Comparison of ENCODE assay signal across 36 cellular contexts in genomic region chr5:9878196-9878595, GRCh38.
"Had no signal": no experiment of that assay in that cellular context is flagged by ENCODE, and none has a peak within 500 bp of the region (broad histone marks: within the 10 kb centered on the region; RNA-seq: fewer than 3 reads in every experiment).

No MANE protein-coding gene starts in this region.

- H3K4me3 ChIP-seq: adrenal gland, MG63, Peyer's patch, SJSA1 had no signal

- H3K4me1 ChIP-seq: adrenal gland, Peyer's patch, SJSA1 had no signal

- H3K4me1 Mint-ChIP-seq: activated B cell treated with CpG ODN at 0.5 μM for 24 hours; activated CD4-positive, alpha-beta memory T cell treated with anti-CD3 and anti-CD28 coated beads, Interleukin-2, amount 10 ng/mL, durations not matched to agents 7 days and 5 days; activated CD8-positive, alpha-beta memory T cell treated with anti-CD3 and anti-CD28 coated beads, Interleukin-2, amount 10 ng/mL, durations not matched to agents 7 days and 5 days; activated naive CD4-positive, alpha-beta T cell treated with anti-CD3 and anti-CD28 coated beads, Interleukin-2, amount 50 U/mL, for 24 hours; activated naive CD8-positive, alpha-beta T cell treated with anti-CD3 and anti-CD28 coated beads, Interleukin-2, amount 10 ng/mL, durations not matched to agents 7 days and 5 days; activated T-helper 17 cell treated with anti-CD3 and anti-CD28 coated beads, Interleukin-2, amount 50 U/mL, for 72 hours had no signal

- H3K9me2 ChIP-seq: SK-N-SH had no signal

- H3K4me3 Mint-ChIP-seq: activated B cell treated with CpG ODN at 0.5 μM for 24 hours; activated CD4-positive, alpha-beta memory T cell treated with anti-CD3 and anti-CD28 coated beads, Interleukin-2, amount 10 ng/mL, durations not matched to agents 7 days and 5 days; activated CD8-positive, alpha-beta memory T cell treated with anti-CD3 and anti-CD28 coated beads, Interleukin-2, amount 10 ng/mL, durations not matched to agents 7 days and 5 days; activated naive CD4-positive, alpha-beta T cell treated with anti-CD3 and anti-CD28 coated beads, Interleukin-2, amount 50 U/mL, for 24 hours; activated naive CD8-positive, alpha-beta T cell treated with anti-CD3 and anti-CD28 coated beads, Interleukin-2, amount 10 ng/mL, durations not matched to agents 7 days and 5 days; activated T-helper 17 cell treated with anti-CD3 and anti-CD28 coated beads, Interleukin-2, amount 50 U/mL, for 72 hours; T-helper 1 cell treated with Interleukin-12 subunit alpha and Interleukin-12 subunit beta and Interleukin-4 antibody, amounts not matched to agents 30 μg/mL and 1 μg/mL, for 36 hours; T-helper 2 cell treated with Interferon-gamma antibody and Interleukin-4, amounts not matched to agents 5 μg/mL and 100 μg/mL, for 36 hours had no signal

- H3K27me3 ChIP-seq: adrenal gland, brain microvascular endothelial cell, MG63, Peyer's patch had no signal

- H3K9me3 ChIP-seq: adrenal gland, Peyer's patch, SJSA1, SK-N-SH had no signal

- H3K27ac ChIP-seq: adrenal gland, brain microvascular endothelial cell, Peyer's patch, SJSA1, VCaP had no signal

- H3K36me3 Mint-ChIP-seq: activated CD8-positive, alpha-beta memory T cell treated with anti-CD3 and anti-CD28 coated beads, Interleukin-2, amount 10 ng/mL, durations not matched to agents 7 days and 5 days; activated naive CD4-positive, alpha-beta T cell treated with anti-CD3 and anti-CD28 coated beads, Interleukin-2, amount 50 U/mL, for 24 hours; activated naive CD8-positive, alpha-beta T cell treated with anti-CD3 and anti-CD28 coated beads, Interleukin-2, amount 10 ng/mL, durations not matched to agents 7 days and 5 days had no signal

- H3K9ac ChIP-seq: SK-N-SH had no signal

- H3K4me2 ChIP-seq: SK-N-SH had no signal

- ATAC-seq: activated CD8-positive, alpha-beta memory T cell treated with anti-CD3 and anti-CD28 coated beads, Interleukin-2, amount 10 ng/mL, durations not matched to agents 7 days and 5 days; activated T-helper 17 cell treated with anti-CD3 and anti-CD28 coated beads, Interleukin-2, amount 50 U/mL, for 72 hours; PC-3 had no signal

- H3K27ac Mint-ChIP-seq: activated B cell treated with CpG ODN at 0.5 μM for 24 hours; activated CD4-positive, alpha-beta memory T cell treated with anti-CD3 and anti-CD28 coated beads, Interleukin-2, amount 10 ng/mL, durations not matched to agents 7 days and 5 days; activated CD8-positive, alpha-beta memory T cell treated with anti-CD3 and anti-CD28 coated beads, Interleukin-2, amount 10 ng/mL, durations not matched to agents 7 days and 5 days; activated naive CD4-positive, alpha-beta T cell treated with anti-CD3 and anti-CD28 coated beads, Interleukin-2, amount 50 U/mL, for 24 hours; activated naive CD8-positive, alpha-beta T cell treated with anti-CD3 and anti-CD28 coated beads, Interleukin-2, amount 10 ng/mL, durations not matched to agents 7 days and 5 days; activated T-helper 17 cell treated with anti-CD3 and anti-CD28 coated beads, Interleukin-2, amount 50 U/mL, for 72 hours; T-helper 1 cell treated with Interleukin-12 subunit alpha and Interleukin-12 subunit beta and Interleukin-4 antibody, amounts not matched to agents 30 μg/mL and 1 μg/mL, for 36 hours; T-helper 2 cell treated with Interferon-gamma antibody and Interleukin-4, amounts not matched to agents 5 μg/mL and 100 μg/mL, for 36 hours had no signal

- DNase-seq: activated B cell treated with CpG ODN at 0.5 μM for 24 hours; activated CD4-positive, alpha-beta memory T cell treated with anti-CD3 and anti-CD28 coated beads, Interleukin-2, amount 10 ng/mL, durations not matched to agents 7 days and 5 days; activated CD4-positive, alpha-beta T cell treated with anti-CD3 and anti-CD28 coated beads for 4 hours; activated CD4-positive, CD25-positive, alpha-beta regulatory T cell treated with anti-CD3 and anti-CD28 coated beads, Interleukin-2, amount 50 U/mL, for 72 hours; activated CD8-positive, alpha-beta memory T cell treated with anti-CD3 and anti-CD28 coated beads for 24 hours; activated CD8-positive, alpha-beta memory T cell treated with anti-CD3 and anti-CD28 coated beads, Interleukin-2, amount 10 ng/mL, durations not matched to agents 7 days and 5 days; activated CD8-positive, alpha-beta memory T cell treated with anti-CD3 and anti-CD28 coated beads, Interleukin-2, amount 50 U/mL, for 48 hours; activated effector memory CD4-positive, alpha-beta T cell treated with anti-CD3 and anti-CD28 coated beads, Interleukin-2, amount 50 U/mL, for 16 hours; activated naive CD4-positive, alpha-beta T cell; activated naive CD8-positive, alpha-beta T cell treated with anti-CD3 and anti-CD28 coated beads, Interleukin-2, amount 10 ng/mL, durations not matched to agents 7 days and 5 days; activated T-cell treated with anti-CD3 and anti-CD28 coated beads, Interleukin-2, amount 50 U/mL, for 48 hours; adrenal gland; anterior cingulate cortex; brain microvascular endothelial cell; central memory CD4-positive, alpha-beta T cell; Kasumi-1; KG1; NCI-H1048; NCI-H1105 treated with DMSO at 0.1 percent for 48 hours; NCI-H1436; NCI-H1694; NCI-H2029; NCI-H345; NCI-H524 treated with DMSO at 0.1 percent for 48 hours; PC-3; Peyer's patch; RPMI8226; SHP77 treated with DMSO at 0.1 percent for 48 hours; SK-N-SH had no signal

- H3K27me3 Mint-ChIP-seq: activated B cell treated with CpG ODN at 0.5 μM for 24 hours; activated CD4-positive, alpha-beta memory T cell treated with anti-CD3 and anti-CD28 coated beads, Interleukin-2, amount 10 ng/mL, durations not matched to agents 7 days and 5 days; activated CD8-positive, alpha-beta memory T cell treated with anti-CD3 and anti-CD28 coated beads, Interleukin-2, amount 10 ng/mL, durations not matched to agents 7 days and 5 days; activated naive CD8-positive, alpha-beta T cell treated with anti-CD3 and anti-CD28 coated beads, Interleukin-2, amount 10 ng/mL, durations not matched to agents 7 days and 5 days; activated T-helper 17 cell treated with anti-CD3 and anti-CD28 coated beads, Interleukin-2, amount 50 U/mL, for 72 hours had no signal

- H3K36me3 ChIP-seq: adrenal gland, brain microvascular endothelial cell, MG63, Peyer's patch, SJSA1 had no signal

- H3K9me3 Mint-ChIP-seq: activated CD4-positive, alpha-beta memory T cell treated with anti-CD3 and anti-CD28 coated beads, Interleukin-2, amount 10 ng/mL, durations not matched to agents 7 days and 5 days; T-helper 1 cell treated with Interleukin-12 subunit alpha and Interleukin-12 subunit beta and Interleukin-4 antibody, amounts not matched to agents 30 μg/mL and 1 μg/mL, for 36 hours had no signal
